In the genomic region with DNA sequence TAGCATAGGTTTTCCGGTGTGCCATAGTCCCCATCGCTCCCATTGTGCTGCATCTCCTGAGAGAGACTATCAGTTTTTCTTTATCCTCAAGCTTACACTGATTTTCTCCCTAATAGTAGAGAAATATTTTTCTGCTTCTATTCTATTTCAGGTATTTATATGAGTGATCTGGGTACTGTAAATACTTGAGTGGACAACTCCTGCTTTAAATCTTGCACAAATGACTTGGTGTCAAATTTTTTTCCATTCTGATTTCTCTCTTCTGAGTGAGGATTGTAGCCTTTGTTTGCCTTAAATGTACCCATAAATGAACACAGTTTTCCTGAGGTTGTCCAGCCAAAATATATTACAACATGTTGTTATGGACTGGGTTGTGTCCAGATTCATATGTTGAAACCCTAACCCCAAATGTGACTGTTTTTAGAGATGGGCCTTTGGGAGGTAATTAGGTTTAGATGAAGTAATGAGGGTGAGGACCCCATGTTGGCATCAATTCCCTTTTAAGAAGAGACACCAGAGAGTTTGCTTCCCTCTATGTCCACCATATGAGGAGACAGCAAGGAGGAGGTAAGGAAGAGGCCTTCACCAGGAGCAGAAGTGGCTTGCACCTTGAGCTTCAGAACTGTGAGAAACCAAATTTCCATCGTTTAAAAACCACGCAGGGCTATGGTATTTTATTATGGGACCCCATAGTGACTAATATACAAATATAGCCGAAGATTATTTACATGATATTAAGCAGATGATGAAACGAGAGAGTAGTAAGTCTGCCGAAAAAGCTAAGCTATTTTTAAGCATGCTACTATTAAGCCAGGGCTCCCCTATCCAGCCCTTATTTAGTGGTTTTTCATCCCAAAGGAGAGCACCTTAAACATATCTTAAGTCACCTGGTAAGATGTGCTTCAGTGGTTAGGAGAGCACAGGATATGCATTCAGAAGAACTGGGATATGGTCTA, we compare ENCODE assay signal across 23 cellular contexts.
DNase-seq lines count a peak whose midpoint lies in the region; ATAC-seq, FAIRE-seq and TF ChIP-seq lines count a peak whose summit lies in the region.
"Had no signal": no experiment of that assay in that cellular context is flagged by ENCODE, and none has a peak within 500 bp of the region (broad histone marks: within the 10 kb centered on the region; RNA-seq: fewer than 3 reads in every experiment).

No MANE protein-coding gene starts in this region.

- TF ChIP-seq CTCF in keratinocyte (optimal IDR thresholded peaks at IDR 0.05 in 1 of 3, IDR thresholded peaks at IDR 0.05 in 1 of 3, conservative IDR thresholded peaks at IDR 0.05 in 1 of 3; ENCODE audit: extremely low read depth in 1 of 3, insufficient read depth in 2 of 3, low read length in 3 of 3), result no peak
- TF ChIP-seq CTCF in ascending aorta (IDR thresholded peaks at IDR 0.05), result no peak
- TF ChIP-seq CTCF in activated CD8-positive, alpha-beta T cell treated with anti-CD3 and anti-CD28 coated beads for 36 hours (IDR thresholded peaks at IDR 0.05), result no peak

- H3K4me2 ChIP-seq in keratinocyte (ENCODE audit: control insufficient read depth, extremely low read depth, insufficient read depth, low read depth, low read length), result no peak overlapping the region

- H3K4me3 ChIP-seq in keratinocyte (ENCODE audit: control insufficient read depth in 2 of 3, extremely low read depth in 1 of 3, insufficient read depth in 2 of 3, low read depth in 1 of 3, low read length in 3 of 3) (no peak overlapping the region), rectal smooth muscle tissue (ENCODE audit: low read length) (no peak overlapping the region), ascending aorta (no peak overlapping the region)
- H3K4me3 ChIP-seq: GM23248, K562 had no signal

- H3K9ac ChIP-seq in keratinocyte (ENCODE audit: control insufficient read depth, extremely low read depth, insufficient read depth, low read length) (no peak overlapping the region), rectal smooth muscle tissue (ENCODE audit: low read length) (no peak overlapping the region)
- H3K9ac ChIP-seq: GM23248 had no signal

- H3K9me3 Mint-ChIP-seq in activated CD8-positive, alpha-beta T cell treated with anti-CD3 and anti-CD28 coated beads for 36 hours, result peaks cover 2% of the 10 kb centered on the region

- CTCF ChIA-PET in activated CD8-positive, alpha-beta T cell treated with anti-CD3 and anti-CD28 coated beads for 36 hours (lab: Charles Lee), result no interaction called here

- H3K27me3 ChIP-seq in keratinocyte (ENCODE audit: control insufficient read depth, extremely low read depth, insufficient read depth, low read length), result no peaks in the 10 kb centered on the region
- no peaks in the 10 kb centered on the region for H3K27me3 ChIP-seq in rectal smooth muscle tissue (ENCODE audit: control insufficient read depth, insufficient read depth, low read length)
- H3K27me3 ChIP-seq in ascending aorta, result no peaks in the 10 kb centered on the region

- DNase-seq in fibroblast of gingiva (ENCODE audit: low read depth) (peak; percentile 15), keratinocyte (ENCODE audit: low read depth, low spot score) (no peak), ascending aorta (ENCODE audit: low spot score in 2 of 2) (no peak), OCI-M2 (lab: John Stamatoyannopoulos, UW; ENCODE audit: unreplicated experiment) (no peak)
- no peak for DNase-seq in activated CD8-positive, alpha-beta T cell treated with anti-CD3 and anti-CD28 coated beads for 36 hours
- DNase-seq in activated CD4-positive, alpha-beta T cell treated with anti-CD3 and anti-CD28 coated beads for 1 hour, result no peak
- DNase-seq: C1 segment of cervical spinal cord; CD4-positive, alpha-beta memory T cell; COR-L47; DMS53; GM23248; H7; MV-4-11; NCI-H1105; NCI-H1436 treated with DMSO at 0.1 percent for 48 hours; NCI-H187 treated with DMSO at 0.1 percent for 48 hours; NCI-H2171 treated with DMSO at 0.1 percent for 48 hours; NCI-H524; NCI-H774; PC-3 had no signal

- no peaks in the 10 kb centered on the region for H3K27me3 Mint-ChIP-seq in activated CD8-positive, alpha-beta T cell treated with anti-CD3 and anti-CD28 coated beads for 36 hours
- H3K27me3 Mint-ChIP-seq: CD4-positive, alpha-beta memory T cell had no signal

- no peaks in the 10 kb centered on the region for H3K4me1 Mint-ChIP-seq in activated CD8-positive, alpha-beta T cell treated with anti-CD3 and anti-CD28 coated beads for 36 hours (ENCODE audit: low read depth)
- H3K4me1 Mint-ChIP-seq: CD4-positive, alpha-beta memory T cell had no signal

- dilution Hi-C loops in keratinocyte (cut with MboI; ENCODE audit: extremely low pct_ligation_motif_present, low sequenced_read_pairs), result no loop called here

- H3K27ac ChIP-seq in keratinocyte (ENCODE audit: control insufficient read depth, insufficient read depth, low read length) (no peak overlapping the region), rectal smooth muscle tissue (ENCODE audit: low read depth, low read length) (peak overlapping the region; percentile 4), ascending aorta (peak overlapping the region in 1 of 2 donors; percentile 11)
- H3K27ac ChIP-seq: GM23248 had no signal

- H3K9me1 ChIP-seq in keratinocyte (ENCODE audit: control insufficient read depth, extremely low read depth, insufficient read depth, low read length), result no peaks in the 10 kb centered on the region

- ATAC-seq in activated CD8-positive, alpha-beta T cell treated with anti-CD3 and anti-CD28 coated beads for 36 hours, result no peak
- ATAC-seq: K562, PC-3 had no signal

- no peaks in the 10 kb centered on the region for H3K79me2 ChIP-seq in keratinocyte (ENCODE audit: control insufficient read depth, insufficient read depth, low read length)

- H3K4me3 Mint-ChIP-seq in activated CD8-positive, alpha-beta T cell treated with anti-CD3 and anti-CD28 coated beads for 36 hours, result no peak overlapping the region
- H3K4me3 Mint-ChIP-seq: CD4-positive, alpha-beta memory T cell had no signal

- H3K36me3 ChIP-seq in keratinocyte (ENCODE audit: control insufficient read depth in 2 of 2, extremely low read depth in 1 of 2, insufficient read depth in 2 of 2, low read length in 2 of 2) (no peaks in the 10 kb centered on the region), rectal smooth muscle tissue (ENCODE audit: control insufficient read depth, insufficient read depth, low read length) (no peaks in the 10 kb centered on the region), ascending aorta (no peaks in the 10 kb centered on the region)

- POLR2A ChIA-PET in activated CD8-positive, alpha-beta T cell treated with anti-CD3 and anti-CD28 coated beads for 36 hours (lab: Charles Lee), result no interaction called here

- no peak overlapping the region for H3K27ac Mint-ChIP-seq in activated CD8-positive, alpha-beta T cell treated with anti-CD3 and anti-CD28 coated beads for 36 hours
- H3K27ac Mint-ChIP-seq: CD4-positive, alpha-beta memory T cell had no signal

- H3K36me3 Mint-ChIP-seq in activated CD8-positive, alpha-beta T cell treated with anti-CD3 and anti-CD28 coated beads for 36 hours (ENCODE audit: low read depth), result no peaks in the 10 kb centered on the region
- H3K36me3 Mint-ChIP-seq: CD4-positive, alpha-beta memory T cell had no signal

- no peak overlapping the region for H2AFZ ChIP-seq in keratinocyte (ENCODE audit: control insufficient read depth, low read length)
- H2AFZ ChIP-seq: GM23248 had no signal

- no peaks in the 10 kb centered on the region for H4K20me1 ChIP-seq in keratinocyte (ENCODE audit: control insufficient read depth, extremely low read depth, insufficient read depth, low read length)

- peak; percentile 23 for FAIRE-seq in keratinocyte (lab: Jason Lieb, UNC)
- FAIRE-seq: HTR-8/SVneo, K562 had no signal

- intact Hi-C loops in ascending aorta (cut with DNase I), result no loop called here
- intact Hi-C loops in activated CD8-positive, alpha-beta T cell treated with anti-CD3 and anti-CD28 coated beads for 36 hours (cut with micrococcal nuclease), result no loop called here

- H3K4me1 ChIP-seq in keratinocyte (ENCODE audit: control insufficient read depth, extremely low read depth, insufficient read depth, low read length) (no peaks in the 10 kb centered on the region), rectal smooth muscle tissue (ENCODE audit: control insufficient read depth, insufficient read depth, low read length) (peaks cover 2% of the 10 kb centered on the region), ascending aorta (peaks cover 0 to 4% of the 10 kb centered on the region in 2 donors)

- H3K9me3 ChIP-seq in keratinocyte (ENCODE audit: control insufficient read depth, low read depth, low read length), result no peaks in the 10 kb centered on the region
- no peaks in the 10 kb centered on the region for H3K9me3 ChIP-seq in ascending aorta
